ENCODE assay signal across 8 cellular contexts in the genomic region with DNA sequence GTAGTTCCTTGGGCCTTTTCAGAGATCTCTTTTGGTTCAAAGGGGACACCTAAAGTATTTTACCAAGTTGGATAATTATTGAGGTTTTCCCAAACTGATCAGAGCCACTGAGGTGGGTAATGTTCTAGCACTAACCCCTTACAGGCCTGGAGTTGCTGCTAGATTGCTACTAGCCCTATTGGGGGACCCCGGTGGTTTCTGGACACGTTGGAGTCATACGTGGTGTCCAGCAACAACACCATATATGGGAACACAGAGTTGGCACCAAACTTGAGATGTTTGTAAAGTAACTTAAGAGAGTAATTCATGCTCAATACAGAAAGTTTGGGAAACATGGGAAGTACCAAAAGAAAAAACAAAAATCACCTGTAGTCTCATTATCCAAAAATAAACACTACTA. TPM values are rescaled to one million over a fixed set of nuclear protein-coding genes. Genes with fewer than 3 reads are reported as not detected.
DNase-seq lines count a peak whose midpoint lies in the region; ATAC-seq and TF ChIP-seq lines count a peak whose summit lies in the region.

No MANE protein-coding gene starts in this region.

- peaks cover 3% of the 10 kb centered on the region for H3K4me1 ChIP-seq in psoas muscle

- no peaks in the 10 kb centered on the region for H3K27me3 ChIP-seq in H7 (ENCODE audit: control insufficient read depth, insufficient read depth, low read length)
- H3K27me3 ChIP-seq in psoas muscle (ENCODE audit: insufficient read depth in 3 of 3, low read length in 2 of 3): no peaks in the 10 kb centered on the region

- peak overlapping the region; percentile 99 for H3K27ac ChIP-seq in psoas muscle

- DNase-seq in H7 (no peak), foreskin melanocyte (peak; percentile 12), psoas muscle (no peak), NCI-H82 (lab: John Stamatoyannopoulos, UW) (no peak), islet precursor cell (no peak)
- DNase-seq in central memory CD4-positive, alpha-beta T cell: no peak

- ATAC-seq in psoas muscle (no peak), GM21825 (IDR thresholded peaks at IDR 0.05; ENCODE audit: unreplicated experiment) (no peak)

- H3K4me3 ChIP-seq in H7 (ENCODE audit: insufficient read depth, low read depth, low read length): peak overlapping the region; percentile 95
- H3K4me3 ChIP-seq in WI38 (ENCODE audit: low read depth, low read length): peak overlapping the region; percentile 86
- peak overlapping the region; percentile 97 for H3K4me3 ChIP-seq in psoas muscle

- 10 to 14% (median 13%) methylated on average over 3 of the region's 3 CpGs for WGBS in psoas muscle, 3 donors

- intact Hi-C loops in psoas muscle (cut with DNase I): loop anchor here in 1 of 2 donors (2.0 kb wide), 1 partner anchor 69 kb away; a partner anchor contains a TSS

- no peaks in the 10 kb centered on the region for H3K9me3 ChIP-seq in psoas muscle

- TF ChIP-seq CTCF in WI38 (IDR thresholded peaks at IDR 0.05; ENCODE audit: low read depth, low read length) (no peak), psoas muscle (IDR thresholded peaks at IDR 0.05) (no peak)

- H3K36me3 ChIP-seq in H7 (replicated peaks; ENCODE audit: control insufficient read depth, insufficient read depth, low read length) (no peaks in the 10 kb centered on the region), psoas muscle (ENCODE audit: insufficient read depth in 1 of 2, low read depth in 1 of 2) (peaks cover 0 to 7% of the 10 kb centered on the region in 2 donors)

RNA-seq across cellular contexts. Expression of a gene that starts 0.6 kb away (rescaled TPM):
- total RNA-seq in H7 (2014; rRNA removed; shearing (Covaris generic)): 0.31 and 0.44 TPM in 2 replicates
- 1 to 10 TPM; 1.0 to 1.7 (median 1.3) TPM for total RNA-seq in psoas muscle
- 1 to 10 TPM; 1.1 to 3.2 (median 2.1) TPM for polyA plus RNA-seq in psoas muscle

RNA-seq across cellular contexts. Expression of a gene that starts 0.7 kb away (rescaled TPM):
- total RNA-seq in H7 (2014; rRNA removed; shearing (Covaris generic)): 4.5 and 6.8 TPM in 2 replicates
- 10 to 100 TPM in 1 of 4 donors, 1 to 10 TPM in 3; 5.2 to 11.5 (median 9.1) TPM for total RNA-seq in psoas muscle
- 1 to 10 TPM; 4.6 to 9.1 (median 5.0) TPM for polyA plus RNA-seq in psoas muscle
